Comparison of ENCODE assay signal across 1 cellular context in the genomic region with DNA sequence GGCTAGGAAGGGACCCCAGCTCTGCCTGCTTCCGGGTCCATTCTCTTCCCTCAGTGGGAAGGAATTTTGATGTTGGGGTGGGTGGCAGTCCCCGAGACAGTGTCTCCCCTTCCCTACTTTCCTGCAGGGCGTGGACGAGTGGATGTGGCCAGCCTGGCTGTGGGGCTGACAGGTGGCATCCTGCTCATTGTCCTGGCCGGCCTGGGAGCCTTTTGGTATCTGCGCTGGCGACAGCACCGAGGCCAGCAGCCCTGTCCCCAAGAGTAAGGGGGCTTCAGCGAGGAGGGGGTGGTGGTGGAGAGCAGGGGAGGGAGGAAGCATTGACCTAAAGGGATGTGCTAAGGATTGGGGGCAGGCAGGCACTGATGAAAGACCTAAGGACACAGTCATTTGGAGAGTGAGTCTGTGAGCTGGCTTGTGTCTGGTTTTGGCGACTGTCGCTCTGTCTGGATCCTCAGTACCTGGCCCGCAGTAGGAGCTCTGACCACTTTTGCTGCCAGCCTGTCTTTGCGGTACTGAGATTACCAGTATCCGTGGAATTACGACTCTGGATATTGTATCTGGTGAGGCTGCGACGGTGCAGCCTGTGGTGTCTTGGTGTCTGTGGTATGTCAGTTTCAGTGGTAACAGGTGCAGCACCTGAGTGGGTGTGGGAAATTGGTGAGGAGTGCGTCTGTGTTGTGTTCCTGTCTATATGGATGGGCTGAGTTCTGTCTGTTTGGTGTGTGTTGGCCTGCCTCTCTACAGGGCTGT.
TF ChIP-seq lines count a peak whose summit lies in the region.

No MANE protein-coding gene starts in this region.

TF ChIP-seq in WTC11, 78 proteins besides CTCF, POLR2A, EP300 and RAD21 (continued from another document):
- TF ChIP-seq, protein P1, sequence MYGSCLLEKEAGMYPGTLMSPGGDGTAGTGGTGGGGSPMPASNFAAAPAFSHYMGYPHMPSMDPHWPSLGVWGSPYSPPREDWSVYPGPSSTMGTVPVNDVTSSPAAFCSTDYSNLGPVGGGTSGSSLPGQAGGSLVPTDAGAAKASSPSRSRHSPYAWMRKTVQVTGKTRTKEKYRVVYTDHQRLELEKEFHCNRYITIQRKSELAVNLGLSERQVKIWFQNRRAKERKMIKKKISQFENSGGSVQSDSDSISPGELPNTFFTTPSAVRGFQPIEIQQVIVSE (CRISPR knock-in tag; IDR thresholded peaks at IDR 0.05; ENCODE audit: borderline replicate concordance), result no peak
- no peak for TF ChIP-seq ATF1 (CRISPR knock-in tag; IDR thresholded peaks at IDR 0.05)
- TF ChIP-seq ZNF263 (CRISPR knock-in tag; IDR thresholded peaks at IDR 0.05; ENCODE audit: low read depth), result no peak
TF ChIP-seq in WTC11: peak in this region for 0.
